Comparison of ENCODE assay signal across 1 cellular context in the genomic region with DNA sequence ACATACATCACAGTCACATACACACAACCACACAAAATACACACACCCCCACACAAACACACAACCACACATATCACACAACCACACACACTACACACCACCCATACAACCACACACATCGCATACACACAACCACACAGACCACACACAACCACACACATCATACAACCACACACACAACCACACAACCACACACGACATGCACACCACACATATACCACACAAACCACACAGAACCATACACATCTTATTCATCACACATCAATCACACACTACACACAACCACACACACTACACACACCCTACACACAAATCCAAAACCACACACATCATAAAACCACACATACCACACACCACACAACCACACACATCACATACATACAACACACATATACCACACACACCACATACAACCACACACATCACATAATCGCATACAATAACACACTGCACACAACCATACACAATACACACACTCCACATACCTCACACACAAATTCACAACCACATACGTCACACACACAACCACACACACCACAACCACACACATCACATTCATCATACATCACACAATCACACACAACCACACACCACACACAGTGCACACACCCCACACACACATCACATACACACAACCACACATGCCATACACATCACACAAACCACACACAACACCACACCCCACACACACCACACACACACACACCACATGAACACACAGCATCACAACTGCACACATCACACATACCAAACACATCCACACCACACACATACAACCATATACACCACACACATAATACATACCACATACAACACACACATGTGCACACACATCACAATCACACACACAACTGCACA.
TF ChIP-seq lines count a peak whose summit lies in the region.

No MANE protein-coding gene starts in this region.

TF ChIP-seq in K562, 482 proteins besides CTCF, POLR2A, EP300 and RAD21 (continued from another document and continues in another):
- TF ChIP-seq, protein P1, sequence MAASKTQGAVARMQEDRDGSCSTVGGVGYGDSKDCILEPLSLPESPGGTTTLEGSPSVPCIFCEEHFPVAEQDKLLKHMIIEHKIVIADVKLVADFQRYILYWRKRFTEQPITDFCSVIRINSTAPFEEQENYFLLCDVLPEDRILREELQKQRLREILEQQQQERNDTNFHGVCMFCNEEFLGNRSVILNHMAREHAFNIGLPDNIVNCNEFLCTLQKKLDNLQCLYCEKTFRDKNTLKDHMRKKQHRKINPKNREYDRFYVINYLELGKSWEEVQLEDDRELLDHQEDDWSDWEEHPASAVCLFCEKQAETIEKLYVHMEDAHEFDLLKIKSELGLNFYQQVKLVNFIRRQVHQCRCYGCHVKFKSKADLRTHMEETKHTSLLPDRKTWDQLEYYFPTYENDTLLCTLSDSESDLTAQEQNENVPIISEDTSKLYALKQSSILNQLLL (CRISPR knock-in tag; IDR thresholded peaks at IDR 0.05; ENCODE audit: borderline replicate concordance): no peak
- TF ChIP-seq, protein P2, sequence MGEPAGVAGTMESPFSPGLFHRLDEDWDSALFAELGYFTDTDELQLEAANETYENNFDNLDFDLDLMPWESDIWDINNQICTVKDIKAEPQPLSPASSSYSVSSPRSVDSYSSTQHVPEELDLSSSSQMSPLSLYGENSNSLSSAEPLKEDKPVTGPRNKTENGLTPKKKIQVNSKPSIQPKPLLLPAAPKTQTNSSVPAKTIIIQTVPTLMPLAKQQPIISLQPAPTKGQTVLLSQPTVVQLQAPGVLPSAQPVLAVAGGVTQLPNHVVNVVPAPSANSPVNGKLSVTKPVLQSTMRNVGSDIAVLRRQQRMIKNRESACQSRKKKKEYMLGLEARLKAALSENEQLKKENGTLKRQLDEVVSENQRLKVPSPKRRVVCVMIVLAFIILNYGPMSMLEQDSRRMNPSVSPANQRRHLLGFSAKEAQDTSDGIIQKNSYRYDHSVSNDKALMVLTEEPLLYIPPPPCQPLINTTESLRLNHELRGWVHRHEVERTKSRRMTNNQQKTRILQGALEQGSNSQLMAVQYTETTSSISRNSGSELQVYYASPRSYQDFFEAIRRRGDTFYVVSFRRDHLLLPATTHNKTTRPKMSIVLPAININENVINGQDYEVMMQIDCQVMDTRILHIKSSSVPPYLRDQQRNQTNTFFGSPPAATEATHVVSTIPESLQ (CRISPR knock-in tag; IDR thresholded peaks at IDR 0.05): no peak
- TF ChIP-seq THRAP3 (IDR thresholded peaks at IDR 0.05; ENCODE audit: borderline replicate concordance): peak; percentile 90
- TF ChIP-seq ETS2 (tag; IDR thresholded peaks at IDR 0.05; ENCODE audit: borderline replicate concordance, poor library complexity, severe bottlenecking): no peak
- no peak for TF ChIP-seq SOX6 (IDR thresholded peaks at IDR 0.05)
- TF ChIP-seq, protein P3, sequence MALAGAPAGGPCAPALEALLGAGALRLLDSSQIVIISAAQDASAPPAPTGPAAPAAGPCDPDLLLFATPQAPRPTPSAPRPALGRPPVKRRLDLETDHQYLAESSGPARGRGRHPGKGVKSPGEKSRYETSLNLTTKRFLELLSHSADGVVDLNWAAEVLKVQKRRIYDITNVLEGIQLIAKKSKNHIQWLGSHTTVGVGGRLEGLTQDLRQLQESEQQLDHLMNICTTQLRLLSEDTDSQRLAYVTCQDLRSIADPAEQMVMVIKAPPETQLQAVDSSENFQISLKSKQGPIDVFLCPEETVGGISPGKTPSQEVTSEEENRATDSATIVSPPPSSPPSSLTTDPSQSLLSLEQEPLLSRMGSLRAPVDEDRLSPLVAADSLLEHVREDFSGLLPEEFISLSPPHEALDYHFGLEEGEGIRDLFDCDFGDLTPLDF (CRISPR knock-in tag; IDR thresholded peaks at IDR 0.05): no peak
- no peak for TF ChIP-seq HNRNPL (IDR thresholded peaks at IDR 0.05; ENCODE audit: low read depth, low read length)
- TF ChIP-seq, protein P4, sequence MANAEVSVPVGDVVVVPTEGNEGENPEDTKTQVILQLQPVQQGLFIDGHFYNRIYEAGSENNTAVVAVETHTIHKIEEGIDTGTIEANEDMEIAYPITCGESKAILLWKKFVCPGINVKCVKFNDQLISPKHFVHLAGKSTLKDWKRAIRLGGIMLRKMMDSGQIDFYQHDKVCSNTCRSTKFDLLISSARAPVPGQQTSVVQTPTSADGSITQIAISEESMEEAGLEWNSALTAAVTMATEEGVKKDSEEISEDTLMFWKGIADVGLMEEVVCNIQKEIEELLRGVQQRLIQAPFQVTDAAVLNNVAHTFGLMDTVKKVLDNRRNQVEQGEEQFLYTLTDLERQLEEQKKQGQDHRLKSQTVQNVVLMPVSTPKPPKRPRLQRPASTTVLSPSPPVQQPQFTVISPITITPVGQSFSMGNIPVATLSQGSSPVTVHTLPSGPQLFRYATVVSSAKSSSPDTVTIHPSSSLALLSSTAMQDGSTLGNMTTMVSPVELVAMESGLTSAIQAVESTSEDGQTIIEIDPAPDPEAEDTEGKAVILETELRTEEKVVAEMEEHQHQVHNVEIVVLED (CRISPR knock-in tag; IDR thresholded peaks at IDR 0.05): no peak
- TF ChIP-seq, protein P5, sequence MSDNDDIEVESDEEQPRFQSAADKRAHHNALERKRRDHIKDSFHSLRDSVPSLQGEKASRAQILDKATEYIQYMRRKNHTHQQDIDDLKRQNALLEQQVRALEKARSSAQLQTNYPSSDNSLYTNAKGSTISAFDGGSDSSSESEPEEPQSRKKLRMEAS (CRISPR knock-in tag; IDR thresholded peaks at IDR 0.05): no peak
- TF ChIP-seq PTBP1 (IDR thresholded peaks at IDR 0.05; ENCODE audit: low read depth, low read length): no peak
- no peak for TF ChIP-seq ZNF696 (CRISPR knock-in tag; conservative IDR thresholded peaks at IDR 0.05)
- TF ChIP-seq ZNF212 (CRISPR knock-in tag; IDR thresholded peaks at IDR 0.05): no peak
- TF ChIP-seq, protein P6, sequence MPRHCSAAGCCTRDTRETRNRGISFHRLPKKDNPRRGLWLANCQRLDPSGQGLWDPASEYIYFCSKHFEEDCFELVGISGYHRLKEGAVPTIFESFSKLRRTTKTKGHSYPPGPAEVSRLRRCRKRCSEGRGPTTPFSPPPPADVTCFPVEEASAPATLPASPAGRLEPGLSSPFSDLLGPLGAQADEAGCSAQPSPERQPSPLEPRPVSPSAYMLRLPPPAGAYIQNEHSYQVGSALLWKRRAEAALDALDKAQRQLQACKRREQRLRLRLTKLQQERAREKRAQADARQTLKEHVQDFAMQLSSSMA (CRISPR knock-in tag; IDR thresholded peaks at IDR 0.05): no peak
- TF ChIP-seq, protein P7, sequence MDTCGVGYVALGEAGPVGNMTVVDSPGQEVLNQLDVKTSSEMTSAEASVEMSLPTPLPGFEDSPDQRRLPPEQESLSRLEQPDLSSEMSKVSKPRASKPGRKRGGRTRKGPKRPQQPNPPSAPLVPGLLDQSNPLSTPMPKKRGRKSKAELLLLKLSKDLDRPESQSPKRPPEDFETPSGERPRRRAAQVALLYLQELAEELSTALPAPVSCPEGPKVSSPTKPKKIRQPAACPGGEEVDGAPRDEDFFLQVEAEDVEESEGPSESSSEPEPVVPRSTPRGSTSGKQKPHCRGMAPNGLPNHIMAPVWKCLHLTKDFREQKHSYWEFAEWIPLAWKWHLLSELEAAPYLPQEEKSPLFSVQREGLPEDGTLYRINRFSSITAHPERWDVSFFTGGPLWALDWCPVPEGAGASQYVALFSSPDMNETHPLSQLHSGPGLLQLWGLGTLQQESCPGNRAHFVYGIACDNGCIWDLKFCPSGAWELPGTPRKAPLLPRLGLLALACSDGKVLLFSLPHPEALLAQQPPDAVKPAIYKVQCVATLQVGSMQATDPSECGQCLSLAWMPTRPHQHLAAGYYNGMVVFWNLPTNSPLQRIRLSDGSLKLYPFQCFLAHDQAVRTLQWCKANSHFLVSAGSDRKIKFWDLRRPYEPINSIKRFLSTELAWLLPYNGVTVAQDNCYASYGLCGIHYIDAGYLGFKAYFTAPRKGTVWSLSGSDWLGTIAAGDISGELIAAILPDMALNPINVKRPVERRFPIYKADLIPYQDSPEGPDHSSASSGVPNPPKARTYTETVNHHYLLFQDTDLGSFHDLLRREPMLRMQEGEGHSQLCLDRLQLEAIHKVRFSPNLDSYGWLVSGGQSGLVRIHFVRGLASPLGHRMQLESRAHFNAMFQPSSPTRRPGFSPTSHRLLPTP (IDR thresholded peaks at IDR 0.05; ENCODE audit: borderline replicate concordance, extremely low read depth, insufficient read length): no peak
- TF ChIP-seq POLR2B (IDR thresholded peaks at IDR 0.05; ENCODE audit: low read depth, partially characterized antibody): peak; percentile 53
- TF ChIP-seq FOXM1 (IDR thresholded peaks at IDR 0.05; ENCODE audit: low read depth): no peak
- no peak for TF ChIP-seq FOXM1 (CRISPR knock-in tag; IDR thresholded peaks at IDR 0.05; ENCODE audit: low read depth)
- TF ChIP-seq PURB (CRISPR knock-in tag; IDR thresholded peaks at IDR 0.05; ENCODE audit: low read depth): no peak
- no peak for TF ChIP-seq ZBTB1 (CRISPR knock-in tag; IDR thresholded peaks at IDR 0.05; ENCODE audit: borderline replicate concordance, low read depth)
- no peak for TF ChIP-seq WHSC1 (IDR thresholded peaks at IDR 0.05; ENCODE audit: low read length)
- TF ChIP-seq, protein P8, sequence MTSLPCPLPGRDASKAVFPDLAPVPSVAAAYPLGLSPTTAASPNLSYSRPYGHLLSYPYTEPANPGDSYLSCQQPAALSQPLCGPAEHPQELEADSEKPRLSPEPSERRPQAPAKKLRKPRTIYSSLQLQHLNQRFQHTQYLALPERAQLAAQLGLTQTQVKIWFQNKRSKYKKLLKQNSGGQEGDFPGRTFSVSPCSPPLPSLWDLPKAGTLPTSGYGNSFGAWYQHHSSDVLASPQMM (CRISPR knock-in tag; IDR thresholded peaks at IDR 0.05): peak; percentile 32; the same call in 1 of the 2 replicates
- TF ChIP-seq, protein P9, sequence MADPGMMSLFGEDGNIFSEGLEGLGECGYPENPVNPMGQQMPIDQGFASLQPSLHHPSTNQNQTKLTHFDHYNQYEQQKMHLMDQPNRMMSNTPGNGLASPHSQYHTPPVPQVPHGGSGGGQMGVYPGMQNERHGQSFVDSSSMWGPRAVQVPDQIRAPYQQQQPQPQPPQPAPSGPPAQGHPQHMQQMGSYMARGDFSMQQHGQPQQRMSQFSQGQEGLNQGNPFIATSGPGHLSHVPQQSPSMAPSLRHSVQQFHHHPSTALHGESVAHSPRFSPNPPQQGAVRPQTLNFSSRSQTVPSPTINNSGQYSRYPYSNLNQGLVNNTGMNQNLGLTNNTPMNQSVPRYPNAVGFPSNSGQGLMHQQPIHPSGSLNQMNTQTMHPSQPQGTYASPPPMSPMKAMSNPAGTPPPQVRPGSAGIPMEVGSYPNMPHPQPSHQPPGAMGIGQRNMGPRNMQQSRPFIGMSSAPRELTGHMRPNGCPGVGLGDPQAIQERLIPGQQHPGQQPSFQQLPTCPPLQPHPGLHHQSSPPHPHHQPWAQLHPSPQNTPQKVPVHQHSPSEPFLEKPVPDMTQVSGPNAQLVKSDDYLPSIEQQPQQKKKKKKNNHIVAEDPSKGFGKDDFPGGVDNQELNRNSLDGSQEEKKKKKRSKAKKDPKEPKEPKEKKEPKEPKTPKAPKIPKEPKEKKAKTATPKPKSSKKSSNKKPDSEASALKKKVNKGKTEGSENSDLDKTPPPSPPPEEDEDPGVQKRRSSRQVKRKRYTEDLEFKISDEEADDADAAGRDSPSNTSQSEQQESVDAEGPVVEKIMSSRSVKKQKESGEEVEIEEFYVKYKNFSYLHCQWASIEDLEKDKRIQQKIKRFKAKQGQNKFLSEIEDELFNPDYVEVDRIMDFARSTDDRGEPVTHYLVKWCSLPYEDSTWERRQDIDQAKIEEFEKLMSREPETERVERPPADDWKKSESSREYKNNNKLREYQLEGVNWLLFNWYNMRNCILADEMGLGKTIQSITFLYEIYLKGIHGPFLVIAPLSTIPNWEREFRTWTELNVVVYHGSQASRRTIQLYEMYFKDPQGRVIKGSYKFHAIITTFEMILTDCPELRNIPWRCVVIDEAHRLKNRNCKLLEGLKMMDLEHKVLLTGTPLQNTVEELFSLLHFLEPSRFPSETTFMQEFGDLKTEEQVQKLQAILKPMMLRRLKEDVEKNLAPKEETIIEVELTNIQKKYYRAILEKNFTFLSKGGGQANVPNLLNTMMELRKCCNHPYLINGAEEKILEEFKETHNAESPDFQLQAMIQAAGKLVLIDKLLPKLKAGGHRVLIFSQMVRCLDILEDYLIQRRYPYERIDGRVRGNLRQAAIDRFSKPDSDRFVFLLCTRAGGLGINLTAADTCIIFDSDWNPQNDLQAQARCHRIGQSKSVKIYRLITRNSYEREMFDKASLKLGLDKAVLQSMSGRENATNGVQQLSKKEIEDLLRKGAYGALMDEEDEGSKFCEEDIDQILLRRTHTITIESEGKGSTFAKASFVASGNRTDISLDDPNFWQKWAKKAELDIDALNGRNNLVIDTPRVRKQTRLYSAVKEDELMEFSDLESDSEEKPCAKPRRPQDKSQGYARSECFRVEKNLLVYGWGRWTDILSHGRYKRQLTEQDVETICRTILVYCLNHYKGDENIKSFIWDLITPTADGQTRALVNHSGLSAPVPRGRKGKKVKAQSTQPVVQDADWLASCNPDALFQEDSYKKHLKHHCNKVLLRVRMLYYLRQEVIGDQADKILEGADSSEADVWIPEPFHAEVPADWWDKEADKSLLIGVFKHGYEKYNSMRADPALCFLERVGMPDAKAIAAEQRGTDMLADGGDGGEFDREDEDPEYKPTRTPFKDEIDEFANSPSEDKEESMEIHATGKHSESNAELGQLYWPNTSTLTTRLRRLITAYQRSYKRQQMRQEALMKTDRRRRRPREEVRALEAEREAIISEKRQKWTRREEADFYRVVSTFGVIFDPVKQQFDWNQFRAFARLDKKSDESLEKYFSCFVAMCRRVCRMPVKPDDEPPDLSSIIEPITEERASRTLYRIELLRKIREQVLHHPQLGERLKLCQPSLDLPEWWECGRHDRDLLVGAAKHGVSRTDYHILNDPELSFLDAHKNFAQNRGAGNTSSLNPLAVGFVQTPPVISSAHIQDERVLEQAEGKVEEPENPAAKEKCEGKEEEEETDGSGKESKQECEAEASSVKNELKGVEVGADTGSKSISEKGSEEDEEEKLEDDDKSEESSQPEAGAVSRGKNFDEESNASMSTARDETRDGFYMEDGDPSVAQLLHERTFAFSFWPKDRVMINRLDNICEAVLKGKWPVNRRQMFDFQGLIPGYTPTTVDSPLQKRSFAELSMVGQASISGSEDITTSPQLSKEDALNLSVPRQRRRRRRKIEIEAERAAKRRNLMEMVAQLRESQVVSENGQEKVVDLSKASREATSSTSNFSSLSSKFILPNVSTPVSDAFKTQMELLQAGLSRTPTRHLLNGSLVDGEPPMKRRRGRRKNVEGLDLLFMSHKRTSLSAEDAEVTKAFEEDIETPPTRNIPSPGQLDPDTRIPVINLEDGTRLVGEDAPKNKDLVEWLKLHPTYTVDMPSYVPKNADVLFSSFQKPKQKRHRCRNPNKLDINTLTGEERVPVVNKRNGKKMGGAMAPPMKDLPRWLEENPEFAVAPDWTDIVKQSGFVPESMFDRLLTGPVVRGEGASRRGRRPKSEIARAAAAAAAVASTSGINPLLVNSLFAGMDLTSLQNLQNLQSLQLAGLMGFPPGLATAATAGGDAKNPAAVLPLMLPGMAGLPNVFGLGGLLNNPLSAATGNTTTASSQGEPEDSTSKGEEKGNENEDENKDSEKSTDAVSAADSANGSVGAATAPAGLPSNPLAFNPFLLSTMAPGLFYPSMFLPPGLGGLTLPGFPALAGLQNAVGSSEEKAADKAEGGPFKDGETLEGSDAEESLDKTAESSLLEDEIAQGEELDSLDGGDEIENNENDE (IDR thresholded peaks at IDR 0.05; ENCODE audit: low read depth, low read length): no peak
- TF ChIP-seq, protein P10, sequence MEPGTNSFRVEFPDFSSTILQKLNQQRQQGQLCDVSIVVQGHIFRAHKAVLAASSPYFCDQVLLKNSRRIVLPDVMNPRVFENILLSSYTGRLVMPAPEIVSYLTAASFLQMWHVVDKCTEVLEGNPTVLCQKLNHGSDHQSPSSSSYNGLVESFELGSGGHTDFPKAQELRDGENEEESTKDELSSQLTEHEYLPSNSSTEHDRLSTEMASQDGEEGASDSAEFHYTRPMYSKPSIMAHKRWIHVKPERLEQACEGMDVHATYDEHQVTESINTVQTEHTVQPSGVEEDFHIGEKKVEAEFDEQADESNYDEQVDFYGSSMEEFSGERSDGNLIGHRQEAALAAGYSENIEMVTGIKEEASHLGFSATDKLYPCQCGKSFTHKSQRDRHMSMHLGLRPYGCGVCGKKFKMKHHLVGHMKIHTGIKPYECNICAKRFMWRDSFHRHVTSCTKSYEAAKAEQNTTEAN (CRISPR knock-in tag; IDR thresholded peaks at IDR 0.05): no peak
